Comparison of ENCODE assay signal across 13 cellular contexts in the genomic region with DNA sequence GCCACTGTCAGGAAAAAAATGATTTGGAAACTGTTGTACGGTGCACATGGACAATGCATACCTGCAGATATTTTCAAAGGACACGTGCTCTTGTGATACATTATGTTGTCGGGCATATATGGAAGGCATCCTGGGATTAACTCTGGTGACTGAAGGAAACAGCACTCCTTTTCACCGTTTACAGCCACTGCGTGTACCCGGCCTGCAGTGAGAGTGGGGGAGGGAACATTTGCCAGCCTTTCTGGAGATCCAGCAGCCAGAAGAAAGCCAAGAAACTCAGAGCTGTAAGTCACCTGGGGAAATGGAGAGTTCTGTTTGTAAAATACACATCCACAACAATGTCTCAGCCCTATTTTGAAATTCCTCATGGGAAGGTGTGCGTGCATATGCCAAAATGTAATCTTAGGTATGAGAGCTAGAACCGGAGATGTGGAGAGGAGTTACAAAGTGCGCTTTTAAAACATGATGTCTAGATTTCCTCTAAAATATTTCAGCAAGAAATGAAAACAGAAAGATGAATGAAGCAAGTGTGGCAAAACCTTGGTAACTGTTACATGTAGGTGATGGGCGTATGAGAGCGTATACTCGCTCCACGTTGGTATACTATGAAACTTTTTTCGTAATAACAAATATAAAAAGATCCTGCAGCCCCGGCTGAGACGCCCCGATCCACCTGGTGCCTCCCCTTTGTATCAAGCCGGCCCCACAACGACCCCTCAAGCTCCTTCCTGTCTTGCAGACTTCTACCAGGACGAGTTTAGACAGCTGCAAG. TPM values are rescaled to one million over a fixed set of nuclear protein-coding genes. Genes with fewer than 3 reads are reported as not detected.
A peak's percentile ranks its signal among the peaks of the same experiment; 100 is the strongest.
DNase-seq lines count a peak whose midpoint lies in the region; ATAC-seq, FAIRE-seq and TF ChIP-seq lines count a peak whose summit lies in the region.
"Had no signal": no experiment of that assay in that cellular context is flagged by ENCODE, and none has a peak within 500 bp of the region (broad histone marks: within the 10 kb centered on the region; RNA-seq: fewer than 3 reads in every experiment).

No MANE protein-coding gene starts in this region.

- no peak overlapping the region for H2AFZ ChIP-seq in HepG2 (ENCODE audit: low read length)

- H3K79me2 ChIP-seq in HepG2 (ENCODE audit: insufficient read depth, low read length), result no peaks in the 10 kb centered on the region

- intact Hi-C loops in HepG2 (cut with micrococcal nuclease; ENCODE audit: unreplicated experiment), result loop anchor here (1.0 to 5.0 kb wide), 3 partner anchors 469 to 659 kb away; no protein-coding TSS in a partner anchor
- intact Hi-C loops in right lobe of liver (cut with DNase I), result no loop called here
- intact Hi-C loops in activated T-helper 1 cell treated with anti-CD3 and anti-CD28 coated beads, Interleukin-12 subunit alpha, Interleukin-12 subunit beta, Interleukin-2, Interleukin-4 antibody, amounts not matched to agents 30 ng/mL and 10 ng/mL and 1 ng/mL, durations not matched to agents 14 hours and 24 hours and 36 hours (cut with micrococcal nuclease), result loop anchor here (2.0 to 5.0 kb wide), 4 partner anchors 14 to 989 kb away; a partner anchor contains a TSS
- intact Hi-C loops in lower lobe of right lung (cut with DNase I), result no loop called here
- intact Hi-C loops in upper lobe of right lung (cut with DNase I), result loop anchor here (10.0 kb wide), 2 partner anchors 66 to 586 kb away; a partner anchor contains a TSS

- POLR2A ChIA-PET in HepG2 (lab: Yijun Ruan, JAX), result interaction anchor here (0.7 to 1.2 kb wide), 2 partner anchors 152 to 468 kb away, joined by 3 read pairs; no protein-coding TSS in a partner anchor

- no TSS peak for BruUV-seq in HepG2 (replicated peaks; lab: Mats Ljungman, UMichigan)

- peaks cover 20% of the 10 kb centered on the region for H3K4me1 Mint-ChIP-seq in activated T-helper 1 cell treated with anti-CD3 and anti-CD28 coated beads, Interleukin-12 subunit alpha, Interleukin-12 subunit beta, Interleukin-2, Interleukin-4 antibody, amounts not matched to agents 30 ng/mL and 10 ng/mL and 1 ng/mL, durations not matched to agents 14 hours and 24 hours and 36 hours (ENCODE audit: low read depth)

- FAIRE-seq in HepG2 (lab: Jason Lieb, UNC), result peak; percentile 43
- FAIRE-seq: bronchial epithelial cell had no signal

- ATAC-seq in HepG2, result no peak
- ATAC-seq in right lobe of liver, result no peak
- ATAC-seq in lower lobe of right lung, result no peak
- ATAC-seq in upper lobe of right lung, result no peak
- ATAC-seq in GM21360 (IDR thresholded peaks at IDR 0.05; ENCODE audit: unreplicated experiment), result no peak

- no peak overlapping the region for H3K9ac ChIP-seq in HepG2 (ENCODE audit: insufficient read depth, low read depth, low read length)

- H3K4me3 Mint-ChIP-seq in activated T-helper 1 cell treated with anti-CD3 and anti-CD28 coated beads, Interleukin-12 subunit alpha, Interleukin-12 subunit beta, Interleukin-2, Interleukin-4 antibody, amounts not matched to agents 30 ng/mL and 10 ng/mL and 1 ng/mL, durations not matched to agents 14 hours and 24 hours and 36 hours, result no peak overlapping the region

- TF ChIP-seq CTCF in HepG2 (CRISPR knock-in tag; IDR thresholded peaks at IDR 0.05), result no peak
- TF ChIP-seq CTCF in right lobe of liver (IDR thresholded peaks at IDR 0.05), result no peak
- no peak for TF ChIP-seq CTCF in lower lobe of right lung (IDR thresholded peaks at IDR 0.05)
- TF ChIP-seq CTCF in upper lobe of right lung (IDR thresholded peaks at IDR 0.05), result no peak

- CTCF ChIA-PET in HepG2 (lab: Yijun Ruan, JAX; ENCODE audit: low intra/inter-chr PET ratio, low total read pairs), result interaction anchor here (1.2 to 2.8 kb wide), 5 partner anchors 45 to 659 kb away, joined by 3 to 42 read pairs (median 9); no protein-coding TSS in a partner anchor

- in situ Hi-C loops in HepG2 (cut with HindIII; ENCODE audit: extremely low pct_ligation_motif_present, low pct_unique_long_range_greater_than_20kb), result loop anchor here (5.0 kb wide), 2 partner anchors 469 to 584 kb away; no protein-coding TSS in a partner anchor

- H3K27ac ChIP-seq in HepG2 (ENCODE audit: extremely low read length, insufficient read depth, low read length), result no peak overlapping the region
- no peak overlapping the region for H3K27ac ChIP-seq in right lobe of liver
- peak overlapping the region; percentile 78 for H3K27ac ChIP-seq in lower lobe of right lung
- H3K27ac ChIP-seq in upper lobe of right lung, result no peak overlapping the region
- H3K27ac ChIP-seq: BLaER1 treated with 17β-estradiol and CSF1 and Interleukin-3, amounts not matched to agents 10 nM and 100 nM; HL-60 had no signal

- H3K27me3 ChIP-seq in HepG2 (ENCODE audit: control insufficient read depth in 1 of 2, insufficient read depth in 2 of 2, low read length in 2 of 2), result peaks cover 36 to 94% of the 10 kb centered on the region in 2 experiments
- H3K27me3 ChIP-seq in right lobe of liver, result peaks cover 33 to 91% of the 10 kb centered on the region in 2 donors
- H3K27me3 ChIP-seq in lower lobe of right lung (ENCODE audit: low read depth), result peaks cover 99% of the 10 kb centered on the region
- peaks cover 100% of the 10 kb centered on the region for H3K27me3 ChIP-seq in upper lobe of right lung

- no peak for TF ChIP-seq RAD21 in HepG2 (CRISPR knock-in tag; IDR thresholded peaks at IDR 0.05)

- TF ChIP-seq POLR2A in HepG2 (IDR thresholded peaks at IDR 0.05; ENCODE audit: insufficient read depth in 1 of 2, low read depth in 2 of 2, low read length in 2 of 2), result no peak
- TF ChIP-seq POLR2A in right lobe of liver (IDR thresholded peaks at IDR 0.05), result no peak

- DNase-seq in HepG2 (ENCODE audit: low spot score) (no peak), right lobe of liver (no peak), lower lobe of right lung (no peak), upper lobe of right lung (no peak), KG1 (lab: John Stamatoyannopoulos, UW) (no peak)
- DNase-seq in activated T-helper 1 cell treated with anti-CD3 and anti-CD28 coated beads, Interleukin-12 subunit alpha, Interleukin-12 subunit beta, Interleukin-2, Interleukin-4 antibody, amounts not matched to agents 30 ng/mL and 10 ng/mL and 1 ng/mL, durations not matched to agents 14 hours and 24 hours and 36 hours (ENCODE audit: low spot score), result no peak
- no peak for DNase-seq in stimulated activated CD4-positive, alpha-beta T cell treated with anti-CD3 and anti-CD28 coated beads, Interleukin-4, amount 100 ng/mL, for 24 hours
- DNase-seq: mucosa of descending colon, SHP77 treated with DMSO at 0.1 percent for 48 hours had no signal

- no peaks in the 10 kb centered on the region for H3K9me3 Mint-ChIP-seq in activated T-helper 1 cell treated with anti-CD3 and anti-CD28 coated beads, Interleukin-12 subunit alpha, Interleukin-12 subunit beta, Interleukin-2, Interleukin-4 antibody, amounts not matched to agents 30 ng/mL and 10 ng/mL and 1 ng/mL, durations not matched to agents 14 hours and 24 hours and 36 hours

- peak overlapping the region; percentile 89; the same call in 1 of the 2 replicates for H3K4me2 ChIP-seq in HepG2 (ENCODE audit: low read depth, low read length)

- peaks cover 21% of the 10 kb centered on the region; the same call in 1 of the 2 replicates for H3K4me1 ChIP-seq in HepG2 (ENCODE audit: insufficient read depth, low read length)
- H3K4me1 ChIP-seq in right lobe of liver, result peaks cover 0 to 28% (median 2%) of the 10 kb centered on the region in 4 donors
- peaks cover 54% of the 10 kb centered on the region for H3K4me1 ChIP-seq in lower lobe of right lung
- H3K4me1 ChIP-seq in upper lobe of right lung, result peaks cover 25% of the 10 kb centered on the region

- H3K36me3 Mint-ChIP-seq in activated T-helper 1 cell treated with anti-CD3 and anti-CD28 coated beads, Interleukin-12 subunit alpha, Interleukin-12 subunit beta, Interleukin-2, Interleukin-4 antibody, amounts not matched to agents 30 ng/mL and 10 ng/mL and 1 ng/mL, durations not matched to agents 14 hours and 24 hours and 36 hours (ENCODE audit: low read depth), result no peaks in the 10 kb centered on the region

- H3K27me3 Mint-ChIP-seq in activated T-helper 1 cell treated with anti-CD3 and anti-CD28 coated beads, Interleukin-12 subunit alpha, Interleukin-12 subunit beta, Interleukin-2, Interleukin-4 antibody, amounts not matched to agents 30 ng/mL and 10 ng/mL and 1 ng/mL, durations not matched to agents 14 hours and 24 hours and 36 hours (ENCODE audit: insufficient read depth), result peaks cover 67% of the 10 kb centered on the region

- H3K4me3 ChIP-seq in HepG2 (replicated peaks in 1 of 3; ENCODE audit: insufficient read depth in 1 of 3, low read depth in 2 of 3, low read length in 3 of 3) (0 out of 6 replicates have a peak overlapping the region, but pooled peaks of 1 of the 3 experiments have one; percentile 65), right lobe of liver (no peak overlapping the region), lower lobe of right lung (no peak overlapping the region), upper lobe of right lung (peak overlapping the region; percentile 49)
- H3K4me3 ChIP-seq: mucosa of descending colon had no signal

- H3K9me3 ChIP-seq in HepG2 (ENCODE audit: low read length) (no peaks in the 10 kb centered on the region), right lobe of liver (no peaks in the 10 kb centered on the region), lower lobe of right lung (no peaks in the 10 kb centered on the region), upper lobe of right lung (no peaks in the 10 kb centered on the region)
- H3K9me3 ChIP-seq: mucosa of descending colon had no signal

- WGBS in HepG2 (ENCODE audit: low lambda C conversion rate), result 26% methylated on average over 20 of the region's 20 CpGs
- 8% methylated on average over 20 of the region's 20 CpGs for WGBS in right lobe of liver (ENCODE audit: insufficient coverage, low coverage, low lambda C conversion rate, missing lambda C conversion rate)

- TF ChIP-seq EP300 in HepG2 (IDR thresholded peaks at IDR 0.05; ENCODE audit: low read depth in 2 of 2, low read length in 2 of 2) (no peak), HepG2 (CRISPR knock-in tag; IDR thresholded peaks at IDR 0.05; ENCODE audit: borderline replicate concordance) (no peak)

- H4K20me1 ChIP-seq in HepG2 (ENCODE audit: insufficient read depth, low read length), result no peaks in the 10 kb centered on the region; the same call in 1 of the 2 replicates

- peak overlapping the region; percentile 59 for H3K27ac Mint-ChIP-seq in activated T-helper 1 cell treated with anti-CD3 and anti-CD28 coated beads, Interleukin-12 subunit alpha, Interleukin-12 subunit beta, Interleukin-2, Interleukin-4 antibody, amounts not matched to agents 30 ng/mL and 10 ng/mL and 1 ng/mL, durations not matched to agents 14 hours and 24 hours and 36 hours

- H3K36me3 ChIP-seq in HepG2 (replicated peaks in 1 of 2; ENCODE audit: control insufficient read depth in 1 of 2, insufficient read depth in 2 of 2, low read length in 2 of 2), result no peaks in the 10 kb centered on the region
- no peaks in the 10 kb centered on the region for H3K36me3 ChIP-seq in right lobe of liver
- no peaks in the 10 kb centered on the region for H3K36me3 ChIP-seq in lower lobe of right lung
- H3K36me3 ChIP-seq in upper lobe of right lung, result no peaks in the 10 kb centered on the region
- H3K36me3 ChIP-seq: BLaER1 treated with 17β-estradiol and CSF1 and Interleukin-3, amounts not matched to agents 10 nM and 100 nM had no signal

RNA-seq across cellular contexts. Expression of a gene that starts 8.6 kb away (rescaled TPM):
- total RNA-seq in HepG2 (2016; rRNA removed; fragmentation: Illumina TruSeq; extraction: Trizol) (not detected in 2 replicates), right lobe of liver (under 1 TPM in 2 of 6 experiments, not detected in 4; 0.11 to 0.19 TPM), lower lobe of right lung (13.2 TPM), upper lobe of right lung (15.7 TPM)
- total RNA-seq in HepG2 (2016; cell fraction: cytosol; rRNA removed; fragmentation: Illumina TruSeq; extraction: Trizol; ENCODE audit: low read depth), result not detected in 2 replicates
- total RNA-seq in HepG2 (2016; cell fraction: insoluble cytoplasmic fraction; rRNA removed; fragmentation: Illumina TruSeq; extraction: Trizol), result not detected in 2 replicates
- not detected in 2 replicates for total RNA-seq in HepG2 (2016; cell fraction: membrane; rRNA removed; fragmentation: Illumina TruSeq; extraction: Trizol)
- not detected in 2 replicates for total RNA-seq in HepG2 (2016; cell fraction: nucleus; rRNA removed; fragmentation: Illumina TruSeq; extraction: Trizol)
- not detected in 2 replicates for polyA plus RNA-seq in HepG2 (2011; rRNA removed)
- polyA plus RNA-seq in HepG2 (2011; cell fraction: cytosol; rRNA removed), result 0.03 TPM in 2 replicates
- polyA plus RNA-seq in HepG2 (2011; cell fraction: nucleus; rRNA removed), result not detected in 2 replicates
- not detected in 2 replicates for polyA plus RNA-seq in HepG2 (2012)
- polyA plus RNA-seq in HepG2 (2016; cell fraction: cytosol; fragmentation: Illumina TruSeq; extraction: Trizol; ENCODE audit: low read depth), result not detected in 2 replicates
- not detected in 2 replicates for polyA plus RNA-seq in HepG2 (2016; cell fraction: insoluble cytoplasmic fraction; fragmentation: Illumina TruSeq; extraction: Trizol; ENCODE audit: low read depth)
- not detected in 2 replicates for polyA plus RNA-seq in HepG2 (2016; cell fraction: membrane; fragmentation: Illumina TruSeq; extraction: Trizol; ENCODE audit: low read depth)
- polyA plus RNA-seq in HepG2 (2016; cell fraction: nucleus; fragmentation: Illumina TruSeq; extraction: Trizol; ENCODE audit: insufficient read depth, low read depth), result not detected in 2 replicates
- polyA minus RNA-seq in HepG2 (2011; rRNA and poly(A)+ RNA removed; ENCODE audit: low replicate concordance), result 33.4 TPM in 1 of 2 replicates, not detected in the other
- 0.26 and 0.30 TPM in 2 replicates for polyA minus RNA-seq in HepG2 (2011; cell fraction: cytosol; rRNA and poly(A)+ RNA removed)
- 0.13 TPM in 1 of 2 replicates, not detected in the other for polyA minus RNA-seq in HepG2 (2011; cell fraction: nucleus; rRNA and poly(A)+ RNA removed)
- not detected in 2 replicates for total RNA-seq in activated T-helper 1 cell treated with anti-CD3 and anti-CD28 coated beads, Interleukin-12 subunit alpha, Interleukin-12 subunit beta, Interleukin-2, Interleukin-4 antibody, amounts not matched to agents 30 ng/mL and 10 ng/mL and 1 ng/mL, durations not matched to agents 14 hours and 24 hours and 36 hours
- total RNA-seq: bronchial epithelial cell had no signal

Comparison
In these comparisons a context has a peak if more than half of its experiments do, and no peak if none do; other contexts are left out.
1. intact Hi-C loops: an anchor here in HepG2 (1.0 to 5.0 kb wide), activated T-helper 1 cell treated with anti-CD3 and anti-CD28 coated beads, Interleukin-12 subunit alpha, Interleukin-12 subunit beta, Interleukin-2, Interleukin-4 antibody, amounts not matched to agents 30 ng/mL and 10 ng/mL and 1 ng/mL, durations not matched to agents 14 hours and 24 hours and 36 hours (2.0 to 5.0 kb wide) and upper lobe of right lung (10.0 kb wide); none called in right lobe of liver and lower lobe of right lung.
2. RNA of a gene that starts 8.6 kb away (total RNA-seq): 15.7 TPM in upper lobe of right lung (single experiment) and 13.2 TPM in lower lobe of right lung (single experiment); not detected in HepG2, 0.11 to 0.19 TPM in right lobe of liver and not detected in activated T-helper 1 cell treated with anti-CD3 and anti-CD28 coated beads, Interleukin-12 subunit alpha, Interleukin-12 subunit beta, Interleukin-2, Interleukin-4 antibody, amounts not matched to agents 30 ng/mL and 10 ng/mL and 1 ng/mL, durations not matched to agents 14 hours and 24 hours and 36 hours; every median in the first group is over 10 times any median in the second.